Comparison of ENCODE assay signal across 24 cellular contexts in the genomic region with DNA sequence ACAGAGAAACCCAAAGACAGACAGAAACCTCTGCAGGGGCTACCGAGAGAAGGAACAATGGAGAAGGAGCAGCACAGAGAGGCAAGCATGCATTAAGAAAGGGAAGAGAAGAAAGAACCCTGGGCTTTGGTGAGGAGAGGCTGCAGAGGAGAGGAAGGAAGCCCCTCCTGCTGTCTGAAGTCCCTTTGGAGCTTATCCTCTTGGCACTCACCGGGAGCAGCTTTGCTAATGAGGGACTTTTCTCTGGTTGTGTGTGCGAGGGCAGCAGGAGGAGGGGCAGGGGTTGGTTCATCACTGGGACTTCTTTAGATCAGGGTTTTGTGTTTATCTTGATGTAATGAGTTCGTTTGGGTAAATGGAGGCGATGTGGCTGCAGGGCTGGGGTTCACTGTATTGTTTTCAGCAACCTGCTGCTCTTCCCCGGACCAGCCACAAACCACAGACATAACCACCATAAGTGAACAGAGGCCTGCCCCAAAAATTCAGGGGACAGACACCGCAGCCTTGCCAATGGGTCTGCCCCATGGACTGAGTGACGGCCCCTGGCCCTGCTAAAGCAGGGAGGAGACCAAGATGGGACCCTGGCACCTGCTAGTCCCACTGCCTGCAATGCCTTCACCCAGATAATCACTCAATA.
"Had no signal": no experiment of that assay in that cellular context is flagged by ENCODE, and none has a peak within 500 bp of the region (broad histone marks: within the 10 kb centered on the region; RNA-seq: fewer than 3 reads in every experiment).

No MANE protein-coding gene starts in this region.

- DNase-seq: activated CD4-positive, alpha-beta T cell treated with anti-CD3 and anti-CD28 coated beads for 4 hours; activated CD4-positive, alpha-beta T cell treated with anti-CD3 and anti-CD28 coated beads, Interleukin-2, amount 50 U/mL, for 48 hours; activated CD8-positive, alpha-beta memory T cell treated with anti-CD3 and anti-CD28 coated beads for 24 hours; activated effector memory CD4-positive, alpha-beta T cell treated with Interleukin-2 at 50 U/mL for 16 hours; activated naive CD4-positive, alpha-beta T cell treated with Interleukin-2 at 50 U/mL for 16 hours; anterior cingulate cortex; dermis blood vessel endothelial cell; effector CD4-positive, alpha-beta T cell; glutamatergic neuron; islet precursor cell; left ventricle myocardium superior; naive B cell; occipital lobe; right cardiac atrium; spleen; stimulated activated CD4-positive, alpha-beta T cell treated with anti-CD3 and anti-CD28 coated beads, Interleukin-2, amount 100 ng/mL, for 48 hours; stimulated activated naive CD4-positive, alpha-beta T cell treated with Interleukin-2 at 50 U/mL for 16 hours; T-helper 1 cell; transverse colon had no signal

- H3K27me3 Mint-ChIP-seq: central memory CD8-positive, alpha-beta T cell had no signal

- H3K36me3 Mint-ChIP-seq: activated naive CD8-positive, alpha-beta T cell; mesothelial cell of epicardium; naive B cell had no signal

- H3K27ac Mint-ChIP-seq: activated naive CD8-positive, alpha-beta T cell; mesothelial cell of epicardium had no signal

- H3K4me3 Mint-ChIP-seq: activated naive CD8-positive, alpha-beta T cell; central memory CD8-positive, alpha-beta T cell; mesothelial cell of epicardium; naive B cell had no signal

- H3K27ac ChIP-seq: spleen, transverse colon had no signal

- H3K4me1 ChIP-seq: spleen, transverse colon had no signal

- H3K9me3 ChIP-seq: spleen, transverse colon had no signal

- H3K27me3 ChIP-seq: transverse colon had no signal

- H3K4me3 ChIP-seq: spleen, transverse colon had no signal

- H3K9me3 Mint-ChIP-seq: central memory CD8-positive, alpha-beta T cell; mesothelial cell of epicardium; naive B cell had no signal

- H3K4me1 Mint-ChIP-seq: mesothelial cell of epicardium, naive B cell had no signal

- FAIRE-seq: bronchial epithelial cell, frontal cortex had no signal

- H3K36me3 ChIP-seq: spleen, transverse colon had no signal

- ATAC-seq: left ventricle myocardium superior, right cardiac atrium had no signal
